8 cellular contexts compared by ENCODE assay signal in genomic region chr10:78520737-78521430, GRCh38.
DNase-seq lines count a peak whose midpoint lies in the region; ATAC-seq and TF ChIP-seq lines count a peak whose summit lies in the region.

No MANE protein-coding gene starts in this region.

- no peak for ATAC-seq in GM21423 (IDR thresholded peaks at IDR 0.05; ENCODE audit: unreplicated experiment)
- no peak for ATAC-seq in Right ventricle myocardium inferior
- no peak for ATAC-seq in upper lobe of right lung
- no peak for ATAC-seq in psoas muscle

- no TSS peak for BruUV-seq in A673 (replicated peaks; lab: Mats Ljungman, UMichigan)

- DNase-seq in A673 (ENCODE audit: low spot score) (peak; percentile 12), ELR (ENCODE audit: low read depth) (peak; percentile 70), RPMI7951 (ENCODE audit: low read depth) (peak; percentile 41), foreskin fibroblast (no peak), Right ventricle myocardium inferior (ENCODE audit: missing footprints) (no peak), upper lobe of right lung (no peak), psoas muscle (no peak)

- WGBS in psoas muscle, 3 donors, result 66 to 72% (median 68%) methylated on average over 4 of the region's 4 CpGs

- H3K4me3 ChIP-seq in A673 (ENCODE audit: low read depth, low read length, poor library complexity, severe bottlenecking), result no peak overlapping the region
- H3K4me3 ChIP-seq in foreskin fibroblast (ENCODE audit: low read depth in 1 of 2, low read length in 2 of 2), result no peak overlapping the region
- no peak overlapping the region for H3K4me3 ChIP-seq in upper lobe of right lung
- no peak overlapping the region for H3K4me3 ChIP-seq in psoas muscle

- H3K36me3 ChIP-seq in A673 (ENCODE audit: insufficient read depth, low read length, poor library complexity, severe bottlenecking) (no peaks in the 10 kb centered on the region), upper lobe of right lung (no peaks in the 10 kb centered on the region), psoas muscle (ENCODE audit: insufficient read depth in 1 of 2, low read depth in 1 of 2) (no peaks in the 10 kb centered on the region)

- H3K9me3 ChIP-seq in A673 (ENCODE audit: low read depth, low read length, poor library complexity, severe bottlenecking) (no peaks in the 10 kb centered on the region), upper lobe of right lung (no peaks in the 10 kb centered on the region), psoas muscle (no peaks in the 10 kb centered on the region)

- H3K4me1 ChIP-seq in A673 (ENCODE audit: insufficient read depth, low read length, poor library complexity, severe bottlenecking), result no peaks in the 10 kb centered on the region
- H3K4me1 ChIP-seq in upper lobe of right lung, result no peaks in the 10 kb centered on the region
- no peaks in the 10 kb centered on the region for H3K4me1 ChIP-seq in psoas muscle

- intact Hi-C loops in A673 (cut with micrococcal nuclease; ENCODE audit: unreplicated experiment), result no loop called here
- intact Hi-C loops in Right ventricle myocardium inferior (cut with DNase I), result no loop called here
- intact Hi-C loops in upper lobe of right lung (cut with DNase I), result no loop called here
- intact Hi-C loops in psoas muscle (cut with DNase I), result no loop called here

- no peak overlapping the region for H3K27ac ChIP-seq in A673 (ENCODE audit: low read depth, low read length, poor library complexity, severe bottlenecking)
- H3K27ac ChIP-seq in upper lobe of right lung, result no peak overlapping the region
- H3K27ac ChIP-seq in psoas muscle, result no peak overlapping the region

- POLR2A ChIA-PET in A673 (lab: Charles Lee; ENCODE audit: low non-redundant PET), result no interaction called here

- TF ChIP-seq CTCF in A673 (conservative IDR thresholded peaks at IDR 0.05; ENCODE audit: low read depth, low read length), result no peak
- TF ChIP-seq CTCF in foreskin fibroblast (IDR thresholded peaks at IDR 0.05; ENCODE audit: low read depth, low read length), result peak; percentile 31
- no peak for TF ChIP-seq CTCF in upper lobe of right lung (IDR thresholded peaks at IDR 0.05)
- TF ChIP-seq CTCF in psoas muscle (IDR thresholded peaks at IDR 0.05), result no peak

- H3K27me3 ChIP-seq in A673 (replicated peaks; ENCODE audit: insufficient read depth, low read depth, low read length, poor library complexity) (no peaks in the 10 kb centered on the region), upper lobe of right lung (no peaks in the 10 kb centered on the region), psoas muscle (ENCODE audit: insufficient read depth in 3 of 3, low read length in 2 of 3) (no peaks in the 10 kb centered on the region)

- CTCF ChIA-PET in A673 (lab: Charles Lee), result no interaction called here

Comparison
In these comparisons a context has a peak if more than half of its experiments do, and no peak if none do; other contexts are left out.
1. DNase-seq: peak in A673 (single experiment), ELR (single experiment) and RPMI7951 (single experiment); none in foreskin fibroblast (0 of 2), Right ventricle myocardium inferior (single experiment), upper lobe of right lung (single experiment) and psoas muscle (0 of 2).